ENCODE assay signal across 14 cellular contexts in genomic region chr18:46182633-46183401, GRCh38.
A peak's percentile ranks its signal among the peaks of the same experiment; 100 is the strongest.
DNase-seq lines count a peak whose midpoint lies in the region; ATAC-seq and TF ChIP-seq lines count a peak whose summit lies in the region.
"Had no signal": no experiment of that assay in that cellular context is flagged by ENCODE, and none has a peak within 500 bp of the region (broad histone marks: within the 10 kb centered on the region; RNA-seq: fewer than 3 reads in every experiment).

No MANE protein-coding gene starts in this region.

- WGBS in IMR-90 (ENCODE audit: extremely low coverage in 2 of 2, insufficient read length in 1 of 2), 2 experiments, result no CpG with 5 or more reads among the region's 3 CpGs

- H3K18ac ChIP-seq in IMR-90 (ENCODE audit: low read depth, low read length), result no peak overlapping the region

- no peak overlapping the region for H3K23ac ChIP-seq in IMR-90 (ENCODE audit: low read depth, low read length)

- ATAC-seq in IMR-90 (ENCODE audit: low read depth) (no peak; the same call in 1 of the 2 replicates), memory B cell (ENCODE audit: low read depth) (no peak), HG02885 (IDR thresholded peaks at IDR 0.05; ENCODE audit: poor library complexity, unreplicated experiment) (no peak)
- no peak for ATAC-seq in activated T-helper 17 cell treated with anti-CD3 and anti-CD28 coated beads, Interleukin-2, amount 50 U/mL, for 72 hours (replicated peaks)
- ATAC-seq in activated CD4-positive, CD25-positive, alpha-beta regulatory T cell treated with anti-CD3 and anti-CD28 coated beads, Interleukin-2, amount 50 U/mL, for 24 hours, result no peak
- ATAC-seq: foreskin keratinocyte, left lobe of liver had no signal

- no peak overlapping the region for H2AK9ac ChIP-seq in IMR-90 (replicated peaks; ENCODE audit: low read depth, low read length, poor library complexity)

- H3K4me3 Mint-ChIP-seq in CD4-positive, alpha-beta memory T cell, result peak overlapping the region in 6 of 8 donors; percentile 13 to 53 (median 49)
- peak overlapping the region; percentile 9 for H3K4me3 Mint-ChIP-seq in activated T-helper 17 cell treated with anti-CD3 and anti-CD28 coated beads, Interleukin-2, amount 50 U/mL, for 72 hours
- no peak overlapping the region for H3K4me3 Mint-ChIP-seq in memory B cell

- no TSS peak for BruUV-seq in IMR-90 (replicated peaks; lab: Mats Ljungman, UMichigan)

- peaks cover 4 to 15% of the 10 kb centered on the region in 2 donors for H3K36me3 Mint-ChIP-seq in CD4-positive, alpha-beta memory T cell
- peaks cover 29% of the 10 kb centered on the region for H3K36me3 Mint-ChIP-seq in activated T-helper 17 cell treated with anti-CD3 and anti-CD28 coated beads, Interleukin-2, amount 50 U/mL, for 72 hours (ENCODE audit: low read depth)
- H3K36me3 Mint-ChIP-seq in memory B cell, result peaks cover under 1% of the 10 kb centered on the region

- H3K9ac ChIP-seq in IMR-90 (ENCODE audit: low read depth, low read length), result no peak overlapping the region

- no peak overlapping the region for H2BK5ac ChIP-seq in IMR-90 (ENCODE audit: low read depth, low read length, poor library complexity, severe bottlenecking)

- peaks cover 5 to 37% of the 10 kb centered on the region in 2 experiments; a peak in 3 of 4 replicates for H3K79me1 ChIP-seq in IMR-90 (ENCODE audit: low read depth in 1 of 2, low read length in 2 of 2)

- in situ Hi-C loops in IMR-90 (cut with MboI; ENCODE audit: low sequenced_read_pairs), result no loop called here

- no peak for TF ChIP-seq RAD21 in IMR-90 (IDR thresholded peaks at IDR 0.05; ENCODE audit: low read length)

- H3K4ac ChIP-seq in IMR-90 (ENCODE audit: low read depth, low read length), result no peak overlapping the region

- H4K5ac ChIP-seq in IMR-90 (ENCODE audit: low read depth, low read length), result no peak overlapping the region

- no peak overlapping the region for H2AK5ac ChIP-seq in IMR-90 (ENCODE audit: low read depth, low read length)

- no peak overlapping the region for H3K14ac ChIP-seq in IMR-90 (replicated peaks; ENCODE audit: low read depth, low read length)

- H2BK15ac ChIP-seq in IMR-90 (ENCODE audit: low read depth, low read length), result no peak overlapping the region

- peaks cover 0 to 3% (median 0%) of the 10 kb centered on the region in 8 donors for H3K9me3 Mint-ChIP-seq in CD4-positive, alpha-beta memory T cell
- H3K9me3 Mint-ChIP-seq in activated T-helper 17 cell treated with anti-CD3 and anti-CD28 coated beads, Interleukin-2, amount 50 U/mL, for 72 hours, result no peaks in the 10 kb centered on the region
- H3K9me3 Mint-ChIP-seq in memory B cell, result no peaks in the 10 kb centered on the region

- DNase-seq in CD4-positive, alpha-beta memory T cell, result no peak
- DNase-seq in IMR-90 (peak; percentile 34), memory B cell (ENCODE audit: low spot score in 2 of 2) (no peak), DMS153 treated with DMSO at 0.1 percent for 48 hours (lab: John Stamatoyannopoulos, UW; ENCODE audit: unreplicated experiment) (no peak), dermis blood vessel endothelial cell (no peak)
- DNase-seq: activated effector memory CD4-positive, alpha-beta T cell treated with Interleukin-2 at 50 U/mL for 16 hours; foreskin keratinocyte; H7; NCI-H2171 treated with DMSO at 0.1 percent for 48 hours; SHP77 had no signal

- CTCF ChIA-PET in CD4-positive, alpha-beta memory T cell (lab: Charles Lee; ENCODE audit: partially characterized antibody), result interaction anchor here (0.7 to 4.8 kb wide), 10 partner anchors 9 to 502 kb away, joined by 3 to 44 read pairs (median 4); a partner anchor contains a TSS
- CTCF ChIA-PET in IMR-90 (lab: Yijun Ruan, JAX), result interaction anchor here (0.7 to 1.7 kb wide), 5 partner anchors 10 to 98 kb away, joined by 3 to 7 read pairs (median 3); a partner anchor contains a TSS

- no peaks in the 10 kb centered on the region for H3K9me3 ChIP-seq in CD4-positive, alpha-beta memory T cell (ENCODE audit: control insufficient read depth in 1 of 2, low read length in 2 of 2)
- no peaks in the 10 kb centered on the region for H3K9me3 ChIP-seq in IMR-90 (ENCODE audit: control insufficient read depth, insufficient read depth, low read length)

- peaks cover 78% of the 10 kb centered on the region for H3K4me1 ChIP-seq in CD4-positive, alpha-beta memory T cell (ENCODE audit: insufficient read depth, low read length)
- H3K4me1 ChIP-seq in IMR-90 (ENCODE audit: control insufficient read depth, insufficient read depth, low read length), result peaks cover 2% of the 10 kb centered on the region; the same call in 1 of the 2 replicates
- H3K4me1 ChIP-seq: foreskin keratinocyte had no signal

- no peak for TF ChIP-seq CTCF in IMR-90 (conservative IDR thresholded peaks at IDR 0.05; ENCODE audit: low read depth, low read length)

- peak overlapping the region; percentile 27; the same call in 1 of the 2 replicates for H3K4me2 ChIP-seq in IMR-90 (ENCODE audit: low read depth, low read length)

- H3K27me3 Mint-ChIP-seq in CD4-positive, alpha-beta memory T cell, result no peaks in the 10 kb centered on the region
- H3K27me3 Mint-ChIP-seq in activated T-helper 17 cell treated with anti-CD3 and anti-CD28 coated beads, Interleukin-2, amount 50 U/mL, for 72 hours, result no peaks in the 10 kb centered on the region
- no peaks in the 10 kb centered on the region for H3K27me3 Mint-ChIP-seq in memory B cell

- H3K27ac Mint-ChIP-seq in CD4-positive, alpha-beta memory T cell, result peak overlapping the region; percentile 23 to 73 (median 55)
- H3K27ac Mint-ChIP-seq in activated T-helper 17 cell treated with anti-CD3 and anti-CD28 coated beads, Interleukin-2, amount 50 U/mL, for 72 hours, result peak overlapping the region; percentile 41
- peak overlapping the region; percentile 68 for H3K27ac Mint-ChIP-seq in memory B cell

- H3K4me3 ChIP-seq in CD4-positive, alpha-beta memory T cell (ENCODE audit: low read length in 2 of 2), result no peak overlapping the region
- no peak overlapping the region for H3K4me3 ChIP-seq in IMR-90 (ENCODE audit: insufficient read depth, low read depth, low read length)

- intact Hi-C loops in CD4-positive, alpha-beta memory T cell (cut with micrococcal nuclease), result no loop called here
- intact Hi-C loops in IMR-90 (cut with micrococcal nuclease), result no loop called here

- no peak overlapping the region for H3K27ac ChIP-seq in CD4-positive, alpha-beta memory T cell (ENCODE audit: low read depth, low read length)
- no peak overlapping the region for H3K27ac ChIP-seq in IMR-90 (ENCODE audit: insufficient read depth, low read length)
- H3K27ac ChIP-seq: foreskin keratinocyte had no signal

- peaks cover 5% of the 10 kb centered on the region; the same call in 1 of the 2 replicates for H3K9me1 ChIP-seq in IMR-90 (ENCODE audit: insufficient read depth, low read length)

- H4K8ac ChIP-seq in IMR-90 (ENCODE audit: low read depth in 2 of 2, low read length in 2 of 2), result no peak overlapping the region

- H3K27me3 ChIP-seq in CD4-positive, alpha-beta memory T cell (ENCODE audit: insufficient read depth, low read length), result no peaks in the 10 kb centered on the region
- H3K27me3 ChIP-seq in IMR-90 (ENCODE audit: control insufficient read depth, insufficient read depth, low read length), result no peaks in the 10 kb centered on the region
- H3K27me3 ChIP-seq: foreskin keratinocyte had no signal

- peaks cover 42 to 77% (median 60%) of the 10 kb centered on the region in 4 donors for H3K4me1 Mint-ChIP-seq in CD4-positive, alpha-beta memory T cell
- H3K4me1 Mint-ChIP-seq in activated T-helper 17 cell treated with anti-CD3 and anti-CD28 coated beads, Interleukin-2, amount 50 U/mL, for 72 hours, result peaks cover 27% of the 10 kb centered on the region
- peaks cover 34% of the 10 kb centered on the region for H3K4me1 Mint-ChIP-seq in memory B cell

- H4K20me1 ChIP-seq in IMR-90 (ENCODE audit: insufficient read depth, low read length), result peaks cover 40% of the 10 kb centered on the region

- H4K91ac ChIP-seq in IMR-90 (ENCODE audit: insufficient read depth, low read depth, low read length), result no peak overlapping the region

- H2BK120ac ChIP-seq in IMR-90 (ENCODE audit: low read depth, low read length), result no peak overlapping the region

- POLR2A ChIA-PET in CD4-positive, alpha-beta memory T cell (lab: Charles Lee; ENCODE audit: partially characterized antibody), result interaction anchor here (0.6 to 1.6 kb wide), 3 partner anchors 9 to 246 kb away, joined by 3 to 4 read pairs (median 4); a partner anchor contains a TSS
- POLR2A ChIA-PET in IMR-90 (lab: Charles Lee; ENCODE audit: unreplicated experiment), result interaction anchor here (0.7 kb wide), 1 partner anchor 79 kb away, joined by 3 read pairs; no protein-coding TSS in a partner anchor

- no peak for TF ChIP-seq POLR2A in IMR-90 (IDR thresholded peaks at IDR 0.05; ENCODE audit: low read depth, low read length)

- no peaks in the 10 kb centered on the region for H3K36me3 ChIP-seq in CD4-positive, alpha-beta memory T cell (ENCODE audit: insufficient read depth, low read length)
- H3K36me3 ChIP-seq in IMR-90 (ENCODE audit: control insufficient read depth, insufficient read depth, low read length), result no peaks in the 10 kb centered on the region

- dilution Hi-C loops in IMR-90 (cut with HindIII; ENCODE audit: low sequenced_read_pairs, unreplicated experiment), result no loop called here

- H2BK20ac ChIP-seq in IMR-90 (ENCODE audit: low read depth, low read length), result no peak overlapping the region

- H2AFZ ChIP-seq in IMR-90 (replicated peaks; ENCODE audit: low read length, poor library complexity), result no peak overlapping the region

- H3K56ac ChIP-seq in IMR-90 (ENCODE audit: extremely low read depth, insufficient read depth, low read length), result no peak overlapping the region

TF ChIP-seq in IMR-90, 13 proteins besides CTCF, POLR2A, EP300 and RAD21 (continues in another document):
- no peak for TF ChIP-seq FOS (IDR thresholded peaks at IDR 0.05; ENCODE audit: low read depth, low read length)
- TF ChIP-seq CEBPB (IDR thresholded peaks at IDR 0.05; ENCODE audit: low read depth, low read length), result no peak
- no peak for TF ChIP-seq SMC3 (IDR thresholded peaks at IDR 0.05; ENCODE audit: low read depth, low read length)
- TF ChIP-seq MAZ (IDR thresholded peaks at IDR 0.05; ENCODE audit: borderline replicate concordance, low read depth, low read length), result no peak
- TF ChIP-seq BHLHE40 (IDR thresholded peaks at IDR 0.05; ENCODE audit: low read depth, low read length), result no peak
- TF ChIP-seq MAFK (IDR thresholded peaks at IDR 0.05; ENCODE audit: low read depth, low read length), result no peak
- TF ChIP-seq MXI1 (IDR thresholded peaks at IDR 0.05; ENCODE audit: borderline replicate concordance, low read depth, low read length), result no peak
- no peak for TF ChIP-seq RCOR1 (IDR thresholded peaks at IDR 0.05; ENCODE audit: insufficient replicate concordance, low read length)
- no peak for TF ChIP-seq CHD1 (IDR thresholded peaks at IDR 0.05; ENCODE audit: low read depth, low read length)
- TF ChIP-seq USF2 (IDR thresholded peaks at IDR 0.05; ENCODE audit: low read depth, low read length), result no peak
